Comparison of ENCODE assay signal across 22 cellular contexts in genomic region chr2:238404406-238405216, GRCh38. TPM values are rescaled to one million over a fixed set of nuclear protein-coding genes. Genes with fewer than 3 reads are reported as not detected.
A peak's percentile ranks its signal among the peaks of the same experiment; 100 is the strongest.
DNase-seq lines count a peak whose midpoint lies in the region; ATAC-seq and TF ChIP-seq lines count a peak whose summit lies in the region.
"Had no signal": no experiment of that assay in that cellular context is flagged by ENCODE, and none has a peak within 500 bp of the region (broad histone marks: within the 10 kb centered on the region; RNA-seq: fewer than 3 reads in every experiment).

No MANE protein-coding gene starts in this region.

- H3K9ac ChIP-seq in HUES64 (ENCODE audit: low read depth, low read length): peak overlapping the region; percentile 32; the same call in 1 of the 2 replicates

- H3K4me1 ChIP-seq in HUES64 (ENCODE audit: insufficient read depth, low read length): peaks cover 11% of the 10 kb centered on the region; the same call in 1 of the 2 replicates
- no peaks in the 10 kb centered on the region for H3K4me1 ChIP-seq in thyroid gland
- H3K4me1 ChIP-seq: adrenal gland had no signal

- WGBS in HUES64: 87% methylated on average over 19 of the region's 19 CpGs
- WGBS in thyroid gland, 2 donors: 64 to 72% methylated on average over 18 to 19 of the region's 19 CpGs

- peak; percentile 30 for DNase-seq in NCI-H345 treated with DMSO at 0.1 percent for 48 hours (lab: John Stamatoyannopoulos, UW; ENCODE audit: unreplicated experiment)
- peak; percentile 67 for DNase-seq in left lobe of liver (ENCODE audit: low spot score)
- DNase-seq in thyroid gland: peak; percentile 18 to 27
- DNase-seq in ureter (ENCODE audit: low spot score): no peak
- DNase-seq in cortex of kidney (lab: John Stamatoyannopoulos, UW): no peak
- DNase-seq in HuH-7 (ENCODE audit: low spot score): no peak
- DNase-seq in hepatic stellate cell (ENCODE audit: low spot score): no peak
- DNase-seq: activated CD4-positive, alpha-beta memory T cell treated with anti-CD3 and anti-CD28 coated beads, Interleukin-2, amount 10 ng/mL, durations not matched to agents 7 days and 5 days; activated naive CD4-positive, alpha-beta T cell; activated T-cell treated with anti-CD3 and anti-CD28 coated beads, Interleukin-2, amount 50 U/mL, for 1 hour; adrenal gland; CD4-positive, alpha-beta T cell; dermis blood vessel endothelial cell; HFFc6; Kasumi-1; NCI-H526 treated with DMSO at 0.1 percent for 48 hours; occipital lobe; OCI-M1; stimulated activated CD4-positive, alpha-beta T cell treated with anti-CD3 and anti-CD28 coated beads, Interleukin-2, amount 100 ng/mL, for 48 hours; stimulated activated naive CD4-positive, alpha-beta T cell had no signal

- H3K36me3 ChIP-seq in HUES64 (ENCODE audit: insufficient read depth, low read length) (peaks cover 10% of the 10 kb centered on the region), thyroid gland (peaks cover 0 to 3% of the 10 kb centered on the region in 2 donors)

- TF ChIP-seq CTCF in thyroid gland (IDR thresholded peaks at IDR 0.05): no peak

- no peaks in the 10 kb centered on the region for H3K9me3 ChIP-seq in HUES64 (ENCODE audit: insufficient read depth, low read depth, low read length)
- H3K9me3 ChIP-seq in thyroid gland: no peaks in the 10 kb centered on the region
- H3K9me3 ChIP-seq: adrenal gland had no signal

- H3K4me3 ChIP-seq in HUES64 (ENCODE audit: low read length) (no peak overlapping the region), thyroid gland (replicated peaks in 1 of 3) (no peak overlapping the region)
- H3K4me3 ChIP-seq: adrenal gland had no signal

- H3K27ac ChIP-seq in HUES64 (ENCODE audit: low read depth, low read length) (no peak overlapping the region), thyroid gland (no peak overlapping the region)
- H3K27ac ChIP-seq: adrenal gland, epithelial cell of prostate had no signal

- ATAC-seq in left lobe of liver: peak; percentile 80

- intact Hi-C loops in thyroid gland (cut with DNase I): no loop called here

- no peak for TF ChIP-seq POLR2A in thyroid gland (IDR thresholded peaks at IDR 0.05)

- H3K27me3 ChIP-seq in HUES64 (ENCODE audit: insufficient read depth, low read length) (no peaks in the 10 kb centered on the region), thyroid gland (no peaks in the 10 kb centered on the region)
- H3K27me3 ChIP-seq: adrenal gland had no signal

RNA-seq across cellular contexts. Expression of gene ASB1, which starts 22.1 kb away (rescaled TPM):
- 15.1 TPM for polyA plus RNA-seq in HUES64 (2013, experiment 1 of 2)
- polyA plus RNA-seq in HUES64 (2013, experiment 2 of 2): 19.3 TPM
- total RNA-seq in left lobe of liver (10.0 TPM), thyroid gland (10 to 100 TPM; 12.4 to 19.5 (median 15.6) TPM), ureter (26.2 TPM)

Comparison
In these comparisons a context has a peak if more than half of its experiments do, and no peak if none do; other contexts are left out.
1. DNase-seq: peak in NCI-H345 treated with DMSO at 0.1 percent for 48 hours (single experiment), left lobe of liver (single experiment) and thyroid gland (2 of 2); none in ureter (single experiment), cortex of kidney (single experiment), HuH-7 (single experiment) and hepatic stellate cell (single experiment).